ENCODE assay signal across 8 cellular contexts in the genomic region with DNA sequence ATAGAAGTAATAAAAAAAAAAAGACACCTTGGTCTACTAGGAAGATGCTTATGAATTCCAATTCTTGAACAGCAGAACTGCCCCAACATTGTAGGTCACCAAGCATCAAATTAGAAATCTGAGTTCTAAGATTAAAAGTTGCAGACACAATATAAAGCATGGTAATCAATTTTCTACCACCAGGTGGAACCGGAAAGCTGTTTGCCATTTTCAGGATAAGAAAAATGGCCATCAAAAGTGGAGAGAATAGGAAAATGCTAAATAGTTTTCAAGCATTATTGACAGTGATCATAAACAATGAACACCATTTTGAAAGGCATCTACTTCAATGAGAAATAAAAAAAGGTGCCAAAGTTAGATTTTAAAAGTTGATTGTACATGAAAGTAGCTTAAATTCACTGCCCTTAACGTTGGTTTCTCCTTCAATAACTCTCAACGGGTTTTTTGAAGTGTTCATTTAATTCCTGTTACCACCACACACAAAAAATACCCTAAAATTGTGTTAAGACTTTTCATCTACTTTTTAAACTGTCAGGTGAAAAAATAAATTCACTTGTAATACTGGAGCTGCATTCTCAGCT.
A peak's percentile ranks its signal among the peaks of the same experiment; 100 is the strongest.
DNase-seq lines count a peak whose midpoint lies in the region; ATAC-seq and TF ChIP-seq lines count a peak whose summit lies in the region.

No MANE protein-coding gene starts in this region.

- 48 to 55% methylated on average over 3 of the region's 3 CpGs for WGBS in thyroid gland, 2 donors

- H3K9me3 ChIP-seq in fibroblast of lung (ENCODE audit: control insufficient read depth, insufficient read depth, low read depth, low read length), result no peaks in the 10 kb centered on the region
- no peaks in the 10 kb centered on the region for H3K9me3 ChIP-seq in thyroid gland

- H3K27me3 ChIP-seq in fibroblast of lung (ENCODE audit: control insufficient read depth, insufficient read depth, low read length) (no peaks in the 10 kb centered on the region), thyroid gland (no peaks in the 10 kb centered on the region)

- H4K20me1 ChIP-seq in fibroblast of lung (ENCODE audit: control insufficient read depth, extremely low read depth, insufficient read depth, low read length), result no peaks in the 10 kb centered on the region

- H3K4me3 ChIP-seq in fibroblast of lung (replicated peaks in 1 of 4; ENCODE audit: control extremely low read depth in 1 of 4, insufficient read depth in 1 of 4, low read depth in 3 of 4, low read length in 4 of 4) (no peak overlapping the region), thyroid gland (replicated peaks in 1 of 3) (no peak overlapping the region)

- no peak for TF ChIP-seq POLR2A in thyroid gland (IDR thresholded peaks at IDR 0.05)

- H3K9ac ChIP-seq in fibroblast of lung (ENCODE audit: insufficient read depth, low read length), result no peak overlapping the region

- no peak overlapping the region for H3K4me2 ChIP-seq in fibroblast of lung (ENCODE audit: extremely low read depth, insufficient read depth, low read length)

- H2AFZ ChIP-seq in fibroblast of lung (ENCODE audit: low read length), result no peak overlapping the region

- ATAC-seq in HG03108 (IDR thresholded peaks at IDR 0.05; ENCODE audit: unreplicated experiment), result no peak

- intact Hi-C loops in thyroid gland (cut with DNase I), result no loop called here

- H3K27ac ChIP-seq in fibroblast of lung (ENCODE audit: insufficient read depth, low read length) (no peak overlapping the region), thyroid gland (no peak overlapping the region)

- H3K36me3 ChIP-seq in fibroblast of lung (ENCODE audit: control insufficient read depth, insufficient read depth, low read length) (no peaks in the 10 kb centered on the region), thyroid gland (no peaks in the 10 kb centered on the region)

- H3K4me1 ChIP-seq in fibroblast of lung (ENCODE audit: control insufficient read depth, extremely low read depth, insufficient read depth, low read length) (no peaks in the 10 kb centered on the region), thyroid gland (no peaks in the 10 kb centered on the region)

- TF ChIP-seq CTCF in fibroblast of lung (conservative IDR thresholded peaks at IDR 0.05 in 1 of 2, IDR thresholded peaks at IDR 0.05 in 1 of 2; ENCODE audit: low read depth in 1 of 2, low read length in 2 of 2) (peak; percentile 52 to 61), thyroid gland (IDR thresholded peaks at IDR 0.05) (peak; percentile 36 to 86 (median 63))

- DNase-seq in NCI-H510A treated with DMSO at 0.1 percent for 48 hours (lab: John Stamatoyannopoulos, UW) (peak; percentile 14), NCI-H510A (lab: John Stamatoyannopoulos, UW) (no peak), OCI-M1 (lab: John Stamatoyannopoulos, UW) (peak; percentile 71), fibroblast of lung (ENCODE audit: low read depth in 2 of 2) (peak; percentile 24 to 56), thyroid gland (peak in 1 of 2 donors; percentile 9), foreskin melanocyte (no peak), pons (ENCODE audit: low spot score) (no peak)

- no peaks in the 10 kb centered on the region for H3K79me2 ChIP-seq in fibroblast of lung (ENCODE audit: control insufficient read depth, insufficient read depth, low read length)

Comparison
In these comparisons a context has a peak if more than half of its experiments do, and no peak if none do; other contexts are left out.
1. DNase-seq: peak in NCI-H510A treated with DMSO at 0.1 percent for 48 hours (single experiment), OCI-M1 (single experiment) and fibroblast of lung (2 of 2); none in NCI-H510A (single experiment), foreskin melanocyte (single experiment) and pons (single experiment).